Comparison of ENCODE assay signal across 13 cellular contexts in genomic region chr14:24863933-24864708, GRCh38.
"Had no signal": no experiment of that assay in that cellular context is flagged by ENCODE, and none has a peak within 500 bp of the region (broad histone marks: within the 10 kb centered on the region; RNA-seq: fewer than 3 reads in every experiment).

No MANE protein-coding gene starts in this region.

- DNase-seq: activated CD4-positive, alpha-beta memory T cell treated with anti-CD3 and anti-CD28 coated beads, Interleukin-2, amount 10 ng/mL, durations not matched to agents 7 days and 5 days; activated CD4-positive, alpha-beta T cell treated with anti-CD3 and anti-CD28 coated beads for 36 hours; activated gamma-delta T cell treated with Interleukin-2 at 50 U/mL for 16 hours; activated T-cell treated with anti-CD3 and anti-CD28 coated beads, Interleukin-2, amount 50 U/mL, for 72 hours; dorsolateral prefrontal cortex; natural killer cell; stimulated activated CD4-positive, alpha-beta T cell treated with anti-CD3 and anti-CD28 coated beads, Interleukin-4, amount 100 ng/mL, for 24 hours; T-helper 9 cell; WERI-Rb-1 had no signal

- ATAC-seq: activated CD4-positive, alpha-beta T cell treated with anti-CD3 and anti-CD28 coated beads for 36 hours; activated T-cell treated with anti-CD3 and anti-CD28 coated beads, Interleukin-2, amount 50 U/mL, for 72 hours; natural killer cell had no signal

- H3K27ac ChIP-seq: ascending aorta, dorsolateral prefrontal cortex, esophagus muscularis mucosa, WERI-Rb-1 had no signal

- FAIRE-seq: bronchial epithelial cell had no signal

- H3K36me3 ChIP-seq: ascending aorta, esophagus muscularis mucosa, WERI-Rb-1 had no signal

- H3K4me3 ChIP-seq: ascending aorta, dorsolateral prefrontal cortex, esophagus muscularis mucosa, lung had no signal

- H3K4me1 ChIP-seq: ascending aorta had no signal

- H3K9me3 ChIP-seq: ascending aorta, esophagus muscularis mucosa had no signal

- H3K27me3 ChIP-seq: ascending aorta, dorsolateral prefrontal cortex, esophagus muscularis mucosa had no signal
